Comparison of ENCODE assay signal across 24 cellular contexts in genomic region chr1:114997510-114997909, GRCh38. TPM values are rescaled to one million over a fixed set of nuclear protein-coding genes. Genes with fewer than 3 reads are reported as not detected.
DNase-seq lines count a peak whose midpoint lies in the region; ATAC-seq, FAIRE-seq and TF ChIP-seq lines count a peak whose summit lies in the region.
"Had no signal": no experiment of that assay in that cellular context is flagged by ENCODE, and none has a peak within 500 bp of the region (broad histone marks: within the 10 kb centered on the region; RNA-seq: fewer than 3 reads in every experiment).

No MANE protein-coding gene starts in this region.

- no peak overlapping the region for H3K27ac Mint-ChIP-seq in WTC11
- no peak overlapping the region for H3K27ac Mint-ChIP-seq in CD8-positive, alpha-beta memory T cell
- H3K27ac Mint-ChIP-seq: CD14-positive monocyte; CD4-positive, alpha-beta T cell; GM23338; H9 had no signal

- H3K36me3 ChIP-seq in CD8-positive, alpha-beta memory T cell (ENCODE audit: insufficient read depth, low read length): no peaks in the 10 kb centered on the region
- H3K36me3 ChIP-seq: BE2C; BLaER1 treated with 17β-estradiol and CSF1 and Interleukin-3, amounts not matched to agents 10 nM and 100 nM had no signal

- CTCF ChIA-PET in WTC11 (lab: Charles Lee): no interaction called here
- CTCF ChIA-PET in CD8-positive, alpha-beta memory T cell (lab: Charles Lee): no interaction called here

- DNase-seq in WTC11 (ENCODE audit: low spot score): no peak
- no peak for DNase-seq in frontal cortex (ENCODE audit: low spot score in 2 of 2)
- no peak for DNase-seq in cerebellar nuclear complex (lab: John Stamatoyannopoulos, UW)
- DNase-seq in CD8-positive, alpha-beta memory T cell: no peak
- DNase-seq: ACHN; AML-193; BE2C; Calu3; CD4-positive, alpha-beta T cell; COR-L47; DMS153; DND-41; H9 had no signal

- no peaks in the 10 kb centered on the region for H3K27me3 ChIP-seq in CD8-positive, alpha-beta memory T cell (ENCODE audit: insufficient read depth, low read length, poor library complexity, severe bottlenecking)
- H3K27me3 ChIP-seq: BE2C; BLaER1 treated with 17β-estradiol and CSF1 and Interleukin-3, amounts not matched to agents 10 nM and 100 nM had no signal

- no peak for TF ChIP-seq CTCF in WTC11 (IDR thresholded peaks at IDR 0.05)

- no peak overlapping the region for H3K4me3 ChIP-seq in CD8-positive, alpha-beta memory T cell (ENCODE audit: low read length)
- H3K4me3 ChIP-seq: A549; BLaER1 treated with 17β-estradiol and CSF1 and Interleukin-3, amounts not matched to agents 10 nM and 100 nM; GM23338 had no signal

- H3K4me3 Mint-ChIP-seq in WTC11: no peak overlapping the region
- no peak overlapping the region for H3K4me3 Mint-ChIP-seq in CD8-positive, alpha-beta memory T cell
- H3K4me3 Mint-ChIP-seq: CD14-positive monocyte; CD4-positive, alpha-beta T cell; GM23338; H9 had no signal

- no peaks in the 10 kb centered on the region for H3K9me3 ChIP-seq in CD8-positive, alpha-beta memory T cell (ENCODE audit: low read length)
- H3K9me3 ChIP-seq: A549; BE2C; BLaER1 treated with 17β-estradiol and CSF1 and Interleukin-3, amounts not matched to agents 10 nM and 100 nM had no signal

- ATAC-seq in WTC11: no peak
- ATAC-seq in GM21576 (IDR thresholded peaks at IDR 0.05; ENCODE audit: unreplicated experiment): no peak
- ATAC-seq: A549, GM23338, HCT116 had no signal

- H3K4me1 ChIP-seq in CD8-positive, alpha-beta memory T cell (ENCODE audit: insufficient read depth, low read length): no peaks in the 10 kb centered on the region
- H3K4me1 ChIP-seq: A549; BE2C; BLaER1 treated with 17β-estradiol and CSF1 and Interleukin-3, amounts not matched to agents 10 nM and 100 nM had no signal

- no peaks in the 10 kb centered on the region for H3K4me1 Mint-ChIP-seq in WTC11
- H3K4me1 Mint-ChIP-seq in CD8-positive, alpha-beta memory T cell: no peaks in the 10 kb centered on the region
- H3K4me1 Mint-ChIP-seq: CD14-positive monocyte, GM23338 had no signal

- POLR2A ChIA-PET in WTC11 (lab: Charles Lee): no interaction called here
- POLR2A ChIA-PET in CD8-positive, alpha-beta memory T cell (lab: Charles Lee): no interaction called here

- H3K27me3 Mint-ChIP-seq in WTC11 (ENCODE audit: low read depth): no peaks in the 10 kb centered on the region; the same call in 1 of the 2 replicates
- peaks cover 4 to 10% of the 10 kb centered on the region in 2 donors for H3K27me3 Mint-ChIP-seq in CD8-positive, alpha-beta memory T cell

- no peak overlapping the region for H3K27ac ChIP-seq in CD8-positive, alpha-beta memory T cell (ENCODE audit: low read depth, low read length)
- H3K27ac ChIP-seq: 22Rv1; A549; BLaER1 treated with 17β-estradiol and CSF1 and Interleukin-3, amounts not matched to agents 10 nM and 100 nM had no signal

- H3K9me3 Mint-ChIP-seq in WTC11: no peaks in the 10 kb centered on the region
- H3K9me3 Mint-ChIP-seq in CD8-positive, alpha-beta memory T cell: no peaks in the 10 kb centered on the region
- H3K9me3 Mint-ChIP-seq: CD4-positive, alpha-beta T cell; GM23338; H9 had no signal

- H3K36me3 Mint-ChIP-seq in WTC11: no peaks in the 10 kb centered on the region
- no peaks in the 10 kb centered on the region for H3K36me3 Mint-ChIP-seq in CD8-positive, alpha-beta memory T cell
- H3K36me3 Mint-ChIP-seq: CD14-positive monocyte had no signal

- FAIRE-seq in A204.1 (lab: Jason Lieb, UNC): peak; percentile 89
- FAIRE-seq in frontal cortex (lab: Jason Lieb, UNC): peak; percentile 77
- FAIRE-seq: A549, G401.6, GM12892 had no signal

TF ChIP-seq in WTC11, 78 proteins besides CTCF, POLR2A, EP300 and RAD21:
- TF ChIP-seq HMGA2 (CRISPR knock-in tag; IDR thresholded peaks at IDR 0.05) (peak; percentile 91), GTF2I (CRISPR knock-in tag; conservative IDR thresholded peaks at IDR 0.05) (no peak)

RNA-seq across cellular contexts. Expression of gene TSHB, which starts 32.1 kb away (rescaled TPM):
- total RNA-seq in WTC11 (2021) (not detected in 3 replicates), frontal cortex (not detected)
- total RNA-seq in CD8-positive, alpha-beta memory T cell: not detected
- polyA plus RNA-seq in CD8-positive, alpha-beta memory T cell: not detected
- total RNA-seq: Calu3; CD4-positive, alpha-beta T cell; GM23338; H4; H9 had no signal
- polyA plus RNA-seq: A549, CD14-positive monocyte, GM23338 had no signal
